Comparison of ENCODE assay signal across 9 cellular contexts in genomic region chr10:71981024-71981867, GRCh38. TPM values are rescaled to one million over a fixed set of nuclear protein-coding genes. Genes with fewer than 3 reads are reported as not detected.
DNase-seq lines count a peak whose midpoint lies in the region; ATAC-seq and TF ChIP-seq lines count a peak whose summit lies in the region.
"Had no signal": no experiment of that assay in that cellular context is flagged by ENCODE, and none has a peak within 500 bp of the region (broad histone marks: within the 10 kb centered on the region; RNA-seq: fewer than 3 reads in every experiment).

No MANE protein-coding gene starts in this region.

- H3K9me2 ChIP-seq in MM.1S (replicated peaks; ENCODE audit: insufficient read depth, low read length), result no peaks in the 10 kb centered on the region

- H3K9me3 ChIP-seq in esophagus (ENCODE audit: control insufficient read depth in 2 of 2, insufficient read depth in 1 of 2, low read depth in 1 of 2, low read length in 1 of 2) (no peaks in the 10 kb centered on the region), mucosa of stomach (ENCODE audit: control insufficient read depth, low read length) (no peaks in the 10 kb centered on the region), tibial artery (no peaks in the 10 kb centered on the region), mucosa of descending colon (no peaks in the 10 kb centered on the region), MM.1S (replicated peaks; ENCODE audit: insufficient read depth, low read length) (no peaks in the 10 kb centered on the region), T-helper 17 cell (ENCODE audit: control insufficient read depth, low read length, poor library complexity, severe bottlenecking) (no peaks in the 10 kb centered on the region)

- no peaks in the 10 kb centered on the region for H3F3A ChIP-seq in MM.1S (ENCODE audit: insufficient read depth, low read length)

- H3K36me3 ChIP-seq in esophagus (ENCODE audit: control insufficient read depth in 2 of 2, insufficient read depth in 2 of 2, low read length in 1 of 2) (no peaks in the 10 kb centered on the region), mucosa of stomach (ENCODE audit: control insufficient read depth, insufficient read depth, low read length) (no peaks in the 10 kb centered on the region), tibial artery (no peaks in the 10 kb centered on the region), mucosa of descending colon (ENCODE audit: low read depth) (no peaks in the 10 kb centered on the region), MM.1S (replicated peaks; ENCODE audit: insufficient read depth, low read length) (no peaks in the 10 kb centered on the region)

- peaks cover 12% of the 10 kb centered on the region for H3K4me1 Mint-ChIP-seq in T-helper 17 cell

- DNase-seq in RPMI7951 (ENCODE audit: low read depth), result peak; percentile 80
- DNase-seq in tibial artery, result peak in 1 of 2 donors; percentile 65
- no peak for DNase-seq in NCI-H748 treated with DMSO at 0.1 percent for 48 hours (lab: John Stamatoyannopoulos, UW)
- no peak for DNase-seq in mucosa of descending colon
- DNase-seq in MM.1S, result no peak
- no peak for DNase-seq in T-helper 17 cell

- peak overlapping the region; percentile 26 to 48 for H3K27ac ChIP-seq in esophagus (ENCODE audit: low read depth in 2 of 2, low read length in 1 of 2)
- H3K27ac ChIP-seq in tibial artery, result peak overlapping the region; percentile 81 to 87
- no peak overlapping the region for H3K27ac ChIP-seq in MM.1S (ENCODE audit: low read length)

- H3K27ac Mint-ChIP-seq in T-helper 17 cell, result no peak overlapping the region
- H3K27ac Mint-ChIP-seq: GM23338 had no signal

- ATAC-seq in mucosa of descending colon, result no peak
- ATAC-seq in T-helper 17 cell, result no peak
- ATAC-seq: GM23338 had no signal

- H3K27me3 Mint-ChIP-seq in T-helper 17 cell, result peaks cover 43% of the 10 kb centered on the region

- WGBS in esophagus, 2 donors, result 39 to 49% methylated on average over 14 of the region's 14 CpGs

- H3K4me3 ChIP-seq in esophagus (ENCODE audit: low read depth in 1 of 2, low read length in 2 of 2), result no peak overlapping the region
- no peak overlapping the region for H3K4me3 ChIP-seq in mucosa of stomach (ENCODE audit: low read length)
- peak overlapping the region in 1 of 2 donors; percentile 15 for H3K4me3 ChIP-seq in tibial artery
- no peak overlapping the region for H3K4me3 ChIP-seq in mucosa of descending colon
- H3K4me3 ChIP-seq in MM.1S (ENCODE audit: low read length), result no peak overlapping the region
- H3K4me3 ChIP-seq: GM23338 had no signal

- TF ChIP-seq CTCF in tibial artery (IDR thresholded peaks at IDR 0.05), result no peak
- no peak for TF ChIP-seq CTCF in mucosa of descending colon (IDR thresholded peaks at IDR 0.05)
- no peak for TF ChIP-seq CTCF in MM.1S (IDR thresholded peaks at IDR 0.05; ENCODE audit: low read length)

- H3K27me3 ChIP-seq in esophagus (ENCODE audit: control insufficient read depth in 1 of 2, insufficient read depth in 2 of 2, low read length in 2 of 2), result no peaks in the 10 kb centered on the region
- H3K27me3 ChIP-seq in mucosa of stomach (ENCODE audit: control insufficient read depth, insufficient read depth, low read length), result peaks cover 53% of the 10 kb centered on the region
- H3K27me3 ChIP-seq in tibial artery, result no peaks in the 10 kb centered on the region
- no peaks in the 10 kb centered on the region for H3K27me3 ChIP-seq in MM.1S (replicated peaks; ENCODE audit: insufficient read depth, low read length)

- intact Hi-C loops in tibial artery (cut with DNase I; ENCODE audit: low total_unique reads), result loop anchor here (10.0 kb wide), 1 partner anchor 264 kb away; no protein-coding TSS in a partner anchor
- intact Hi-C loops in mucosa of descending colon (cut with DNase I, micrococcal nuclease), result no loop called here

- H3K4me1 ChIP-seq in esophagus (ENCODE audit: control insufficient read depth in 2 of 2, insufficient read depth in 2 of 2, low read length in 1 of 2) (peaks cover 6 to 14% of the 10 kb centered on the region in 2 donors), mucosa of stomach (ENCODE audit: control insufficient read depth, insufficient read depth, low read length) (peaks cover 34% of the 10 kb centered on the region), tibial artery (peaks cover 0 to 100% (median 93%) of the 10 kb centered on the region in 4 donors), mucosa of descending colon (ENCODE audit: low read depth) (peaks cover 3% of the 10 kb centered on the region), MM.1S (ENCODE audit: low read length) (no peaks in the 10 kb centered on the region)

- H3K9ac ChIP-seq in mucosa of stomach (ENCODE audit: low read length) (peak overlapping the region; percentile 29), MM.1S (ENCODE audit: low read length) (no peak overlapping the region)

- no peaks in the 10 kb centered on the region for H3K79me2 ChIP-seq in MM.1S (ENCODE audit: low read length)

- H2AFZ ChIP-seq in MM.1S (ENCODE audit: low read length), result no peak overlapping the region
- H2AFZ ChIP-seq: GM23338 had no signal

- H4K20me1 ChIP-seq in MM.1S (ENCODE audit: insufficient read depth, low read length), result no peaks in the 10 kb centered on the region

- H3K4me3 Mint-ChIP-seq in T-helper 17 cell, result no peak overlapping the region
- H3K4me3 Mint-ChIP-seq: GM23338 had no signal

- H3K4me2 ChIP-seq in MM.1S (ENCODE audit: low read depth, low read length), result no peak overlapping the region
- H3K4me2 ChIP-seq: GM23338 had no signal

- no peaks in the 10 kb centered on the region for H3K36me3 Mint-ChIP-seq in T-helper 17 cell (ENCODE audit: low read depth)

RNA-seq across cellular contexts. Expression of gene CHST3, which starts 17.1 kb away (rescaled TPM):
- total RNA-seq in RPMI7951 (2014; rRNA removed; shearing (Covaris generic)), result 9.4 and 14.5 TPM in 2 replicates
- 1 to 10 TPM; 2.6 to 3.2 TPM for polyA plus RNA-seq in esophagus
- 10 to 100 TPM in 1 of 3 donors, 1 to 10 TPM in 2; 1.1 to 15.7 (median 3.1) TPM for total RNA-seq in mucosa of descending colon
- not detected for total RNA-seq in T-helper 17 cell
